12 cellular contexts compared by ENCODE assay signal in the genomic region with DNA sequence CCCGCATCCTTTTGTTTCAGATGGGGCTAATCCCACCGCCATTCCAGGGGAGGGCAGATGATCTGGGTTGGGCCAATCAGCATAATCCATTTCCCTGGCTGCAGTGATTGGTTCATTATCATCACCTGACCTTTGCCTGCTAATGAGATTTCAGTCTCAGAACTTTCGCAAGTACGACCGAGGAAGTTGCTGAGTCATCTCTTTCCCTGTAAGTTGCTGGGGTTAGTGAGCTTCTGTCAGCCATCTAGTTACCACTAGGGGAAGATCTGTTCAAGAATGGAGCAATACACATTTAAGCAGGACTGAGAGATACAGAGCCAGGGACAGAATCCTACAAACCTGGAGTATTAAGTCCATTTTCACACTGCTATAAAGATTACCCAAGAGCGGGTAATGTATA.
DNase-seq lines count a peak whose midpoint lies in the region; ATAC-seq lines count a peak whose summit lies in the region.
"Had no signal": no experiment of that assay in that cellular context is flagged by ENCODE, and none has a peak within 500 bp of the region (broad histone marks: within the 10 kb centered on the region; RNA-seq: fewer than 3 reads in every experiment).

No MANE protein-coding gene starts in this region.

- in situ Hi-C loops in Caki2 (cut with HindIII; ENCODE audit: low pct_unique_long_range_greater_than_20kb, low sequenced_read_pairs) = no loop called here

- DNase-seq in Caki2 (ENCODE audit: low read depth) = peak; percentile 84
- DNase-seq in SW480 (ENCODE audit: low spot score) = peak; percentile 22
- peak; percentile 72 for DNase-seq in iPS DF 4.7 (ENCODE audit: extremely low read depth, low spot score)
- DNase-seq in posterior cingulate gyrus = no peak
- DNase-seq in AG08395 (ENCODE audit: low spot score) = no peak
- DNase-seq in stimulated activated CD4-positive, alpha-beta T cell treated with anti-CD3 and anti-CD28 coated beads, Interleukin-4, amount 100 ng/mL, for 4 hours = no peak
- DNase-seq: effector memory CD4-positive, alpha-beta T cell; immature natural killer cell; NCI-H2081; upper lobe of left lung had no signal

- ATAC-seq in HG03103 (IDR thresholded peaks at IDR 0.05; ENCODE audit: low read depth, unreplicated experiment) = peak; percentile 73
- ATAC-seq: GM12878 had no signal

- intact Hi-C loops in posterior cingulate gyrus (cut with DNase I) = no loop called here

Comparison
In these comparisons a context has a peak if more than half of its experiments do, and no peak if none do; other contexts are left out.
1. DNase-seq: peak in Caki2 (single experiment), SW480 (single experiment) and iPS DF 4.7 (single experiment); none in posterior cingulate gyrus (0 of 10), AG08395 (single experiment) and stimulated activated CD4-positive, alpha-beta T cell treated with anti-CD3 and anti-CD28 coated beads, Interleukin-4, amount 100 ng/mL, for 4 hours (0 of 2).